27 cellular contexts compared by ENCODE assay signal in the genomic region with DNA sequence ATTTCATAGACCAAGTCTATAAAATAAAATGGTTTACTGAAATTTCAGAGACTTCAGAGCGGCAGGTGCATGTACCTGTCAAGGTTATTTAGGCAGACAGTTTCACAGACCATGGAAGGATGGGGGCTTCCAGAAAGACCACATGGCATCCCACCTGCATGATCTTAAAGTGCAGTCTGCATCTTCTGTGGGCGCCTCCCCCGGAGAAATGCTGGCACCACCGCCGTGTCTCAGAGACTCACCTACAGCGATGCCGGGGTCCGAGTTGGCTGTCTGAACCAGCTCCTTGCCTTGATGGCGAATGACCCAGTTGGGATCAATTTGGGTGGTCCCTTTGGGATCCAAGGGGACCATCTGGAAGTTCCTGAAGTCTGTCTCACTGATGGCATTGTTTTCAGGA. TPM values are rescaled to one million over a fixed set of nuclear protein-coding genes. Genes with fewer than 3 reads are reported as not detected.
"Had no signal": no experiment of that assay in that cellular context is flagged by ENCODE, and none has a peak within 500 bp of the region (broad histone marks: within the 10 kb centered on the region; RNA-seq: fewer than 3 reads in every experiment).

No MANE protein-coding gene starts in this region.

- H3K4me1 ChIP-seq: breast epithelium had no signal

- H3K36me3 ChIP-seq: breast epithelium had no signal

- H3K27ac ChIP-seq: SK-N-MC, VCaP had no signal

- DNase-seq: activated CD4-positive, alpha-beta memory T cell treated with anti-CD3 and anti-CD28 coated beads, Interleukin-2, amount 10 ng/mL, durations not matched to agents 7 days and 5 days; activated CD4-positive, alpha-beta T cell treated with anti-CD3 and anti-CD28 coated beads, Interleukin-2, amount 10 ng/mL, durations not matched to agents 7 days and 5 days; activated CD4-positive, CD25-positive, alpha-beta regulatory T cell; activated gamma-delta T cell treated with Interleukin-2 at 50 U/mL for 16 hours; activated naive CD4-positive, alpha-beta T cell treated with anti-CD3 and anti-CD28 coated beads, Interleukin-2, amount 10 ng/mL, durations not matched to agents 7 days and 5 days; activated naive CD8-positive, alpha-beta T cell treated with anti-CD3 and anti-CD28 coated beads for 36 hours; activated T-cell treated with anti-CD3 and anti-CD28 coated beads, Interleukin-2, amount 50 U/mL, for 4 hours; caudate nucleus; Karpas-422; MM.1S; NCI-H1105 treated with DMSO at 0.1 percent for 48 hours; NCI-H1436 treated with DMSO at 0.1 percent for 48 hours; NCI-H187; NCI-H2081; NCI-H510A treated with DMSO at 0.1 percent for 48 hours; NCI-H69; NK-92 treated with Interleukin-12 subunit alpha and Interleukin-12 subunit beta, amount 100 ng/mL, for 24 hours; OCI-M1; RPMI8226; T-cell; T-helper 2 cell; T1000 had no signal

- H3K4me3 ChIP-seq: breast epithelium, SK-N-MC had no signal

- H3K27me3 ChIP-seq: breast epithelium had no signal

- ATAC-seq: activated T-cell treated with anti-CD3 and anti-CD28 coated beads, Interleukin-2, amount 50 U/mL, for 4 hours; Panc1; Right ventricle myocardium inferior; T-cell had no signal

- H3K9me3 ChIP-seq: breast epithelium had no signal

RNA-seq across cellular contexts. Expression of gene THBS2, which starts 30.6 kb away (rescaled TPM):
- total RNA-seq: activated CD4-positive, alpha-beta memory T cell treated with anti-CD3 and anti-CD28 coated beads, Interleukin-2, amount 10 ng/mL, durations not matched to agents 7 days and 5 days; activated CD4-positive, alpha-beta T cell treated with anti-CD3 and anti-CD28 coated beads, Interleukin-2, amount 10 ng/mL, durations not matched to agents 7 days and 5 days; activated naive CD8-positive, alpha-beta T cell treated with anti-CD3 and anti-CD28 coated beads for 36 hours had no signal
